In genomic region chr9:116271991-116272390, GRCh38 we compare ENCODE assay signal across 1 cellular context.
TF ChIP-seq lines count a peak whose summit lies in the region.

No MANE protein-coding gene starts in this region.

TF ChIP-seq in K562, 482 proteins besides CTCF, POLR2A, EP300 and RAD21:
- TF ChIP-seq ZBTB12 (CRISPR knock-in tag; IDR thresholded peaks at IDR 0.05) (no peak), ATF7 (IDR thresholded peaks at IDR 0.05) (peak; percentile 17; the same call in 1 of the 2 replicates)
